Comparison of ENCODE assay signal across 29 cellular contexts in genomic region chr3:15160662-15161061, GRCh38.
"Had no signal": no experiment of that assay in that cellular context is flagged by ENCODE, and none has a peak within 500 bp of the region (broad histone marks: within the 10 kb centered on the region; RNA-seq: fewer than 3 reads in every experiment).

No MANE protein-coding gene starts in this region.

- H3K36me3 ChIP-seq: colonic mucosa, esophagus muscularis mucosa, esophagus squamous epithelium, gastrocnemius medialis, gastroesophageal sphincter, heart left ventricle, heart right ventricle had no signal

- FAIRE-seq: colon, endometrium, endothelial cell of umbilical vein, frontal cortex had no signal

- ATAC-seq: effector memory CD8-positive, alpha-beta T cell; esophagus mucosa; foreskin keratinocyte; gastrocnemius medialis; gastroesophageal sphincter; heart left ventricle; heart right ventricle had no signal

- H3K27ac Mint-ChIP-seq: dendritic cell treated with granulocyte-macrophage colony-stimulating factor and Interleukin-4, amounts not matched to agents 40 ng/mL and 50 ng/mL, for 4 days; effector memory CD8-positive, alpha-beta T cell; endodermal cell had no signal

- H3K27ac ChIP-seq: colonic mucosa, coronary artery, dorsolateral prefrontal cortex, epithelial cell of prostate, esophagus muscularis mucosa, esophagus squamous epithelium, foreskin keratinocyte, gastrocnemius medialis, gastroesophageal sphincter, heart left ventricle, heart right ventricle had no signal

- DNase-seq: colonic mucosa; cortex of kidney; dermis blood vessel endothelial cell; dorsolateral prefrontal cortex; effector CD4-positive, alpha-beta T cell; effector CD8-positive, alpha-beta T cell; effector memory CD4-positive, alpha-beta T cell; effector memory CD8-positive, alpha-beta T cell; endodermal cell; erythroblast; esophagus squamous epithelium; foreskin fibroblast; foreskin keratinocyte; foreskin melanocyte; gastrocnemius medialis; glutamatergic neuron; head of caudate nucleus; heart left ventricle; heart right ventricle had no signal

- H3K4me1 ChIP-seq: colonic mucosa, esophagus muscularis mucosa, esophagus squamous epithelium, foreskin keratinocyte, gastrocnemius medialis, gastroesophageal sphincter, heart left ventricle, heart right ventricle had no signal

- H3K9me3 Mint-ChIP-seq: effector memory CD8-positive, alpha-beta T cell had no signal

- H3K4me3 ChIP-seq: colonic mucosa, coronary artery, dorsolateral prefrontal cortex, esophagus muscularis mucosa, esophagus squamous epithelium, gastrocnemius medialis, gastroesophageal sphincter, heart left ventricle, heart right ventricle had no signal

- H3K4me3 Mint-ChIP-seq: dendritic cell treated with granulocyte-macrophage colony-stimulating factor and Interleukin-4, amounts not matched to agents 40 ng/mL and 50 ng/mL, for 4 days; effector memory CD8-positive, alpha-beta T cell; endodermal cell had no signal

- H3K9me3 ChIP-seq: colonic mucosa, esophagus muscularis mucosa, esophagus squamous epithelium, gastrocnemius medialis, heart left ventricle had no signal

- H3K4me1 Mint-ChIP-seq: endodermal cell had no signal

- H3K27me3 ChIP-seq: colonic mucosa had no signal
